In the genomic region with DNA sequence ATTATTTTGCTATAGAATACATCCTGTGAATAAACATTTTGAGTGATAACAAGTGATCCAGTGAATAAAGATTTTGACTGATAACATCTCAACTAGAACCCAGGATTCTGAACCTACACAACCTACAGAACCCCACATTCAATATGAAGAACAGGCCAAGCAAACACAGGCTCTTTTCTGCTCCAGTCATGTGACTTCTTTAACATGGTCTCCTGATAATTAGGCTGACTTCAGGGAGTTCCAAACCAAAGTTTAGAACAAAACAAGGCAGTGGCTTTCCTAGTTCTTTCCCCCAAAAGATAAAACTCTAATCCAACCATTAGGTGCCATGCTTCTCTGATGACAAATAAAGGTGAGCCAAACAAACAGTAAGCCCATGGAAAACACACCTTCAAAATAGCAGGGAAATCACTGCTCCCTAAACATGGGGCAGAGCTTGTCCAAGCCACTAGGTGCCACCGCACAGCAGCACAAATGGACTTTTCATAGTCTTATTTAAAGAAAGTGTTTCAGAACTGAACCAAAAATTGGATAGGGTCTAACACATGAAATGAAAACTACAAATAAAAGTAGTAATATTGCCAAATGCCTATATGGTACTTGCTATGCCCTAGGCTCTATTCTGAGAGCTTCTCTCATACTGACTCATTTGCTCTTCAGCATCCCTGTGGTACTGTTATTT, we compare ENCODE assay signal across 10 cellular contexts.
A peak's percentile ranks its signal among the peaks of the same experiment; 100 is the strongest.
DNase-seq lines count a peak whose midpoint lies in the region; ATAC-seq, FAIRE-seq and TF ChIP-seq lines count a peak whose summit lies in the region.
"Had no signal": no experiment of that assay in that cellular context is flagged by ENCODE, and none has a peak within 500 bp of the region (broad histone marks: within the 10 kb centered on the region; RNA-seq: fewer than 3 reads in every experiment).

No MANE protein-coding gene starts in this region.

- no peak overlapping the region for H3K27ac ChIP-seq in astrocyte (ENCODE audit: low read depth, low read length)

- peak; percentile 11 for DNase-seq in COLO668 (lab: John Stamatoyannopoulos, UW; ENCODE audit: unreplicated experiment)
- peak; percentile 17 for DNase-seq in HPDE6-E6E7 (ENCODE audit: extremely low spot score)
- DNase-seq in astrocyte (ENCODE audit: low read depth) = peak; percentile 31
- peak; percentile 64 for DNase-seq in left kidney (ENCODE audit: low read depth, low spot score)
- DNase-seq: activated naive CD8-positive, alpha-beta T cell treated with anti-CD3 and anti-CD28 coated beads, Interleukin-2, amount 10 ng/mL, durations not matched to agents 7 days and 5 days; SHP77 treated with DMSO at 0.1 percent for 48 hours had no signal

- peak; percentile 72 for TF ChIP-seq CTCF in astrocyte (IDR thresholded peaks at IDR 0.05; ENCODE audit: insufficient read depth, low read depth, low read length)

- H3K9me3 Mint-ChIP-seq in astrocyte (ENCODE audit: unreplicated experiment) = no peaks in the 10 kb centered on the region

- no peak overlapping the region for H3K27ac Mint-ChIP-seq in astrocyte (ENCODE audit: unreplicated experiment)
- H3K27ac Mint-ChIP-seq: activated naive CD8-positive, alpha-beta T cell treated with anti-CD3 and anti-CD28 coated beads, Interleukin-2, amount 10 ng/mL, durations not matched to agents 7 days and 5 days had no signal

- no peaks in the 10 kb centered on the region for H3K36me3 Mint-ChIP-seq in astrocyte (ENCODE audit: low read depth, unreplicated experiment)
- H3K36me3 Mint-ChIP-seq: activated naive CD8-positive, alpha-beta T cell treated with anti-CD3 and anti-CD28 coated beads, Interleukin-2, amount 10 ng/mL, durations not matched to agents 7 days and 5 days had no signal

- H3K79me2 ChIP-seq in astrocyte (ENCODE audit: insufficient read depth, low read length) = no peaks in the 10 kb centered on the region

- H3K4me3 ChIP-seq in astrocyte (ENCODE audit: insufficient read depth, low read depth, low read length) = no peak overlapping the region

- H3K4me2 ChIP-seq in astrocyte (ENCODE audit: low read length) = no peak overlapping the region

- ATAC-seq in HG02571 (IDR thresholded peaks at IDR 0.05; ENCODE audit: unreplicated experiment) = no peak
- ATAC-seq in GM19351 (IDR thresholded peaks at IDR 0.05; ENCODE audit: unreplicated experiment) = no peak
- ATAC-seq in GM19463 (IDR thresholded peaks at IDR 0.05; ENCODE audit: unreplicated experiment) = no peak
- ATAC-seq in HG02884 (IDR thresholded peaks at IDR 0.05; ENCODE audit: unreplicated experiment) = no peak

- no peak overlapping the region for H3K9ac ChIP-seq in astrocyte (ENCODE audit: low read length)

- FAIRE-seq in astrocyte (lab: Jason Lieb, UNC) = peak; percentile 29

- H3K4me3 Mint-ChIP-seq in astrocyte (ENCODE audit: unreplicated experiment) = no peak overlapping the region
- H3K4me3 Mint-ChIP-seq: activated naive CD8-positive, alpha-beta T cell treated with anti-CD3 and anti-CD28 coated beads, Interleukin-2, amount 10 ng/mL, durations not matched to agents 7 days and 5 days had no signal

- no peaks in the 10 kb centered on the region for H4K20me1 ChIP-seq in astrocyte (ENCODE audit: insufficient read depth, low read length)

- H3K9me3 ChIP-seq in astrocyte (ENCODE audit: insufficient read depth, low read depth, low read length) = no peaks in the 10 kb centered on the region

- no peak overlapping the region for H2AFZ ChIP-seq in astrocyte (ENCODE audit: low read depth, low read length)

- no peaks in the 10 kb centered on the region for H3K27me3 ChIP-seq in astrocyte (ENCODE audit: insufficient read depth, low read length)

- peaks cover 4% of the 10 kb centered on the region for H3K27me3 Mint-ChIP-seq in astrocyte (ENCODE audit: low read depth, unreplicated experiment)

- H3K4me1 Mint-ChIP-seq in astrocyte (ENCODE audit: low read depth, unreplicated experiment) = no peaks in the 10 kb centered on the region
- H3K4me1 Mint-ChIP-seq: activated naive CD8-positive, alpha-beta T cell treated with anti-CD3 and anti-CD28 coated beads, Interleukin-2, amount 10 ng/mL, durations not matched to agents 7 days and 5 days had no signal

- no peaks in the 10 kb centered on the region for H3K36me3 ChIP-seq in astrocyte (ENCODE audit: insufficient read depth, low read length)

- peaks cover 4% of the 10 kb centered on the region for H3K4me1 ChIP-seq in astrocyte (ENCODE audit: insufficient read depth, low read length)

Comparison
In these comparisons a context has a peak if more than half of its experiments do, and no peak if none do; other contexts are left out.
1. DNase-seq: peak in every context shown above with its lines; median percentile 64 in left kidney; 31 in astrocyte; 17 in HPDE6-E6E7; 11 in COLO668.